ENCODE assay signal across 8 cellular contexts in the genomic region with DNA sequence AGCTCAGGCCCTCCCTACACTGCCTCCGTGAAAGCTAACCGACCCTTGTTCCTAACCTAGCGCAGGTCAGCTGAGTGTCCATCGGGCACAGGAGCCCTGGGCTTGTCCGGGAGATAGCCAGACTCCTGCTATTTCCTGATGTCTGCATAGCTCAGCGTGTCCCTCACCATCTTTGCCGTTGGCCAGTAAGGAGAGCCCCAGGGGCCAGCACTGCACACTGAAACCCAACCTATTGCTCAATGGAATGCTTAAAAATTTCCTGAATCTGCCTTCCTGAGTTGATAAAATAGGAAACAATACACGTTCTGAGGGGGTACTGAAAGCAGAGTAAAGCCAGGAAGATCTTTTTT. TPM values are rescaled to one million over a fixed set of nuclear protein-coding genes. Genes with fewer than 3 reads are reported as not detected.
DNase-seq lines count a peak whose midpoint lies in the region; ATAC-seq and TF ChIP-seq lines count a peak whose summit lies in the region.

No MANE protein-coding gene starts in this region.

- no peak overlapping the region for H3K4me2 ChIP-seq in neural progenitor cell

- no peaks in the 10 kb centered on the region for H3K9me3 ChIP-seq in CD8-positive, alpha-beta memory T cell (ENCODE audit: low read length)
- no peaks in the 10 kb centered on the region for H3K9me3 ChIP-seq in neural progenitor cell (ENCODE audit: low read depth)

- H3K79me2 ChIP-seq in neural progenitor cell (ENCODE audit: low read depth): no peaks in the 10 kb centered on the region

- TF ChIP-seq CTCF in neural progenitor cell (IDR thresholded peaks at IDR 0.05): no peak

- peaks cover 0 to 20% of the 10 kb centered on the region in 2 donors for H3K27me3 Mint-ChIP-seq in CD8-positive, alpha-beta memory T cell
- H3K27me3 Mint-ChIP-seq in neural progenitor cell (ENCODE audit: insufficient read depth, low read depth): peaks cover 9% of the 10 kb centered on the region

- no peaks in the 10 kb centered on the region for H3K27me3 ChIP-seq in CD8-positive, alpha-beta memory T cell (ENCODE audit: insufficient read depth, low read length, poor library complexity, severe bottlenecking)
- no peaks in the 10 kb centered on the region for H3K27me3 ChIP-seq in neural progenitor cell

- H2AFZ ChIP-seq in neural progenitor cell (replicated peaks): no peak overlapping the region

- H3K9ac ChIP-seq in neural progenitor cell: no peak overlapping the region

- H3K36me3 Mint-ChIP-seq in CD8-positive, alpha-beta memory T cell: peaks cover 6 to 46% (median 8%) of the 10 kb centered on the region in 3 donors
- no peaks in the 10 kb centered on the region for H3K36me3 Mint-ChIP-seq in neural progenitor cell

- H3K9me3 Mint-ChIP-seq in CD8-positive, alpha-beta memory T cell: peaks cover 0 to 7% (median 2%) of the 10 kb centered on the region in 5 donors
- no peaks in the 10 kb centered on the region for H3K9me3 Mint-ChIP-seq in neural progenitor cell

- no peaks in the 10 kb centered on the region for H3F3A ChIP-seq in neural progenitor cell (ENCODE audit: low read depth)

- H3K27ac ChIP-seq in CD8-positive, alpha-beta memory T cell (ENCODE audit: low read depth, low read length): peak overlapping the region; percentile 78
- no peak overlapping the region for H3K27ac ChIP-seq in neural progenitor cell

- H3K36me3 ChIP-seq in CD8-positive, alpha-beta memory T cell (ENCODE audit: insufficient read depth, low read length): no peaks in the 10 kb centered on the region
- H3K36me3 ChIP-seq in neural progenitor cell: no peaks in the 10 kb centered on the region

- POLR2A ChIA-PET in CD8-positive, alpha-beta memory T cell (lab: Charles Lee): interaction anchor here (0.8 to 2.9 kb wide), 9 partner anchors 9 to 160 kb away, joined by 3 to 40 read pairs (median 7); no protein-coding TSS in a partner anchor

- H4K20me1 ChIP-seq in neural progenitor cell (ENCODE audit: low read depth): no peaks in the 10 kb centered on the region

- DNase-seq in CD8-positive, alpha-beta memory T cell: no peak
- DNase-seq in OCI-M1 (lab: John Stamatoyannopoulos, UW): peak; percentile 71
- peak; percentile 21 for DNase-seq in dedifferentiated amniotic fluid mesenchymal stem cell (ENCODE audit: extremely low spot score)
- DNase-seq in neural progenitor cell (ENCODE audit: low spot score): no peak

- ATAC-seq in HG02759 (IDR thresholded peaks at IDR 0.05; ENCODE audit: unreplicated experiment): no peak
- no peak for ATAC-seq in HG03342 (IDR thresholded peaks at IDR 0.05; ENCODE audit: unreplicated experiment)
- no peak for ATAC-seq in HG03196 (IDR thresholded peaks at IDR 0.05; ENCODE audit: unreplicated experiment)
- no peak for ATAC-seq in GM19463 (IDR thresholded peaks at IDR 0.05; ENCODE audit: unreplicated experiment)

- H3K27ac Mint-ChIP-seq in CD8-positive, alpha-beta memory T cell: peak overlapping the region; percentile 92 to 98 (median 97)
- H3K27ac Mint-ChIP-seq in neural progenitor cell: peak overlapping the region; percentile 70

- peaks cover 82 to 88% (median 88%) of the 10 kb centered on the region in 3 donors for H3K4me1 Mint-ChIP-seq in CD8-positive, alpha-beta memory T cell
- peaks cover 43% of the 10 kb centered on the region for H3K4me1 Mint-ChIP-seq in neural progenitor cell

- H3K4me1 ChIP-seq in CD8-positive, alpha-beta memory T cell (ENCODE audit: insufficient read depth, low read length): peaks cover 67% of the 10 kb centered on the region
- H3K4me1 ChIP-seq in neural progenitor cell: peaks cover 23% of the 10 kb centered on the region

- CTCF ChIA-PET in CD8-positive, alpha-beta memory T cell (lab: Charles Lee): interaction anchor here (0.8 to 7.4 kb wide), 15 partner anchors 9 to 159 kb away, joined by 3 to 83 read pairs (median 6); no protein-coding TSS in a partner anchor

- peak overlapping the region; percentile 92 to 98 (median 97) for H3K4me3 Mint-ChIP-seq in CD8-positive, alpha-beta memory T cell
- H3K4me3 Mint-ChIP-seq in neural progenitor cell: no peak overlapping the region

- peak overlapping the region; percentile 83 for H3K4me3 ChIP-seq in CD8-positive, alpha-beta memory T cell (ENCODE audit: low read length)
- no peak overlapping the region for H3K4me3 ChIP-seq in neural progenitor cell

RNA-seq across cellular contexts. Expression of a gene that starts 2.2 kb away (rescaled TPM):
- total RNA-seq in CD8-positive, alpha-beta memory T cell: 10 to 100 TPM; 40.3 to 41.5 TPM
- 22.0 TPM for polyA plus RNA-seq in CD8-positive, alpha-beta memory T cell
- total RNA-seq in neural progenitor cell (ENCODE audit: low replicate concordance): 0.09 and 0.19 TPM in 2 replicates

Comparison
In these comparisons a context has a peak if more than half of its experiments do, and no peak if none do; other contexts are left out.
1. DNase-seq: peak in OCI-M1 (single experiment) and dedifferentiated amniotic fluid mesenchymal stem cell (single experiment); none in CD8-positive, alpha-beta memory T cell (0 of 5) and neural progenitor cell (single experiment).
2. RNA of a gene that starts 2.2 kb away (total RNA-seq): 40.3 to 41.5 TPM in CD8-positive, alpha-beta memory T cell; 0.09 to 0.19 TPM in neural progenitor cell; every median in the first group is over 10 times any median in the second.